In the genomic region with DNA sequence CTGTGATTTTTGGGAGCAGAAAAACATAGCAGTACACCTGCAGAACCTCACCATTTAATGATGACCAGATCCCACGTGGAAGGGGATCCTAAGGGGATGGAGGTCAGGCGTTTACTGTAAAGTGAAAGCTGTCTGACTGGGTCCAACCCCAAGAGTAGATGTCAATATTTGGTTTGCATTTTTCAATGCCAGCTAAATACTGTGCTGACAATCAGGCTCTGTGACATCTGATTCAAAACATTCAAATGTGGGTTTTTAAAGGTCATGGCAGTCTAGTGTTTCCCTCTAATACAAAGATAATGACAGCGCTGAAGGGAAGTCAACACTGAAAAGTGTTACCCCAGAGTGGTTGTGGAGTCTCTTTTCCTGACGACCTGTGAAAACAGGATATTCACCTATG, we compare ENCODE assay signal across 18 cellular contexts.
DNase-seq lines count a peak whose midpoint lies in the region; ATAC-seq, FAIRE-seq and TF ChIP-seq lines count a peak whose summit lies in the region.
"Had no signal": no experiment of that assay in that cellular context is flagged by ENCODE, and none has a peak within 500 bp of the region (broad histone marks: within the 10 kb centered on the region; RNA-seq: fewer than 3 reads in every experiment).

No MANE protein-coding gene starts in this region.

- no peaks in the 10 kb centered on the region for H3K27me3 Mint-ChIP-seq in endodermal cell (ENCODE audit: insufficient read depth)

- peak overlapping the region; percentile 31 for H3K27ac Mint-ChIP-seq in endodermal cell
- H3K27ac Mint-ChIP-seq: GM23338 had no signal

- H3K9me3 ChIP-seq in endodermal cell (ENCODE audit: control insufficient read depth, low read length) (no peaks in the 10 kb centered on the region), pancreas (no peaks in the 10 kb centered on the region)
- H3K9me3 ChIP-seq: esophagus squamous epithelium, thyroid gland had no signal

- no peak overlapping the region for H3K9ac ChIP-seq in endodermal cell (ENCODE audit: extremely low read depth, low read length, poor library complexity, severe bottlenecking)

- WGBS in endodermal cell (ENCODE audit: insufficient coverage in 1 of 2, insufficient read length in 1 of 2), 2 experiments, result 79 to 80% methylated on average over 2 to 4 of the region's 4 CpGs
- WGBS in pancreas, 2 donors, result 27 to 29% methylated on average over 4 of the region's 4 CpGs

- peak; percentile 64 for DNase-seq in DMS53 treated with DMSO at 0.1 percent for 48 hours (lab: John Stamatoyannopoulos, UW; ENCODE audit: unreplicated experiment)
- DNase-seq in NCI-H2081 treated with DMSO at 0.1 percent for 48 hours (lab: John Stamatoyannopoulos, UW), result peak; percentile 38
- DNase-seq in endodermal cell, result no peak
- DNase-seq in pancreas, result peak in 1 of 6 donors; percentile 19
- no peak for DNase-seq in H54 (ENCODE audit: insufficient read length, low spot score)
- no peak for DNase-seq in posterior vena cava (ENCODE audit: low spot score)
- DNase-seq in cortex of kidney (lab: John Stamatoyannopoulos, UW), result no peak
- DNase-seq: activated gamma-delta T cell treated with Interleukin-2 at 50 U/mL for 16 hours; effector CD4-positive, alpha-beta T cell; esophagus squamous epithelium; left cardiac atrium; NCI-H1105 treated with DMSO at 0.1 percent for 48 hours; NCI-H524; stimulated activated CD4-positive, alpha-beta T cell treated with anti-CD3 and anti-CD28 coated beads, Interleukin-12 subunit alpha, Interleukin-12 subunit beta, amount 100 ng/mL, for 4 hours; T-helper 1 cell; thyroid gland had no signal

- no peaks in the 10 kb centered on the region for H3K36me3 Mint-ChIP-seq in endodermal cell (ENCODE audit: low read depth)

- no peaks in the 10 kb centered on the region for H3K27me3 ChIP-seq in endodermal cell (ENCODE audit: control insufficient read depth, insufficient read depth, low read length, poor library complexity, severe bottlenecking)
- no peaks in the 10 kb centered on the region for H3K27me3 ChIP-seq in pancreas
- H3K27me3 ChIP-seq: esophagus squamous epithelium, thyroid gland had no signal

- no peak for FAIRE-seq in pancreas (lab: Jason Lieb, UNC)
- FAIRE-seq in H54 (lab: Jason Lieb, UNC), result no peak

- peak; percentile 60 to 80 (median 72) for ATAC-seq in pancreas
- ATAC-seq in GM19452 (IDR thresholded peaks at IDR 0.05; ENCODE audit: unreplicated experiment), result no peak
- ATAC-seq: GM23338 had no signal

- TF ChIP-seq CTCF in endodermal cell (conservative IDR thresholded peaks at IDR 0.05), result no peak
- no peak for TF ChIP-seq CTCF in pancreas (IDR thresholded peaks at IDR 0.05)

- H3K4me1 Mint-ChIP-seq in endodermal cell, result peaks cover 17% of the 10 kb centered on the region

- intact Hi-C loops in pancreas (cut with DNase I), result no loop called here
- intact Hi-C loops in posterior vena cava (cut with DNase I), result no loop called here

- no peaks in the 10 kb centered on the region for H3K9me3 Mint-ChIP-seq in endodermal cell
- H3K9me3 Mint-ChIP-seq: GM23338 had no signal

- H3K36me3 ChIP-seq in endodermal cell (ENCODE audit: control insufficient read depth, insufficient read depth, low read length) (no peaks in the 10 kb centered on the region), pancreas (no peaks in the 10 kb centered on the region)
- H3K36me3 ChIP-seq: esophagus squamous epithelium, thyroid gland had no signal

- no peak for TF ChIP-seq POLR2A in H54 (IDR thresholded peaks at IDR 0.05; ENCODE audit: low read depth, low read length)

- H3K4me1 ChIP-seq in endodermal cell (ENCODE audit: control insufficient read depth, insufficient read depth, low read length), result no peaks in the 10 kb centered on the region
- peaks cover 37 to 52% (median 51%) of the 10 kb centered on the region in 3 donors for H3K4me1 ChIP-seq in pancreas

- H3K27ac ChIP-seq in endodermal cell (ENCODE audit: low read depth, low read length), result no peak overlapping the region
- H3K27ac ChIP-seq in pancreas, result peak overlapping the region in 2 of 4 donors; percentile 40 to 53
- H3K27ac ChIP-seq: esophagus squamous epithelium, thyroid gland had no signal

- H3K4me3 ChIP-seq in endodermal cell (ENCODE audit: low read length), result no peak overlapping the region
- no peak overlapping the region for H3K4me3 ChIP-seq in pancreas
- H3K4me3 ChIP-seq: esophagus squamous epithelium, GM23338, thyroid gland had no signal

- no peak overlapping the region for H3K4me3 Mint-ChIP-seq in endodermal cell
- H3K4me3 Mint-ChIP-seq: GM23338 had no signal

Comparison
In these comparisons a context has a peak if more than half of its experiments do, and no peak if none do; other contexts are left out.
1. DNase-seq: peak in DMS53 treated with DMSO at 0.1 percent for 48 hours (single experiment) and NCI-H2081 treated with DMSO at 0.1 percent for 48 hours (single experiment); none in endodermal cell (single experiment), H54 (single experiment), posterior vena cava (single experiment) and cortex of kidney (single experiment).